In genomic region chr10:30055094-30055701, GRCh38 we compare ENCODE assay signal across 16 cellular contexts. TPM values are rescaled to one million over a fixed set of nuclear protein-coding genes. Genes with fewer than 3 reads are reported as not detected.
DNase-seq lines count a peak whose midpoint lies in the region; ATAC-seq and TF ChIP-seq lines count a peak whose summit lies in the region.
"Had no signal": no experiment of that assay in that cellular context is flagged by ENCODE, and none has a peak within 500 bp of the region (broad histone marks: within the 10 kb centered on the region; RNA-seq: fewer than 3 reads in every experiment).

No MANE protein-coding gene starts in this region.

- peaks cover 26% of the 10 kb centered on the region for H3K79me2 ChIP-seq in smooth muscle cell (ENCODE audit: low read depth)

- intact Hi-C loops in right cardiac atrium (cut with DNase I), result no loop called here
- intact Hi-C loops in CD4-positive, alpha-beta T cell (cut with DNase I, micrococcal nuclease), result loop anchor here in 1 of 2 experiments (5.0 kb wide), 1 partner anchor 33 kb away; no protein-coding TSS in a partner anchor

- H3K9me3 Mint-ChIP-seq in CD4-positive, alpha-beta T cell, result no peaks in the 10 kb centered on the region
- H3K9me3 Mint-ChIP-seq: brain; natural killer cell treated with Interleukin-12 subunit alpha and Interleukin-12 subunit beta and Interleukin-15 and Interleukin-18, amount 100 ng/mL, for 72 hours had no signal

- H3K27me3 ChIP-seq in right cardiac atrium (ENCODE audit: control insufficient read depth, insufficient read depth) (no peaks in the 10 kb centered on the region), smooth muscle cell (ENCODE audit: low read depth) (no peaks in the 10 kb centered on the region)
- peaks cover 49% of the 10 kb centered on the region for H3K27me3 ChIP-seq in CD4-positive, alpha-beta T cell (ENCODE audit: control insufficient read depth, insufficient read depth, low read length)
- H3K27me3 ChIP-seq: MG63 had no signal

- CTCF ChIA-PET in CD4-positive, alpha-beta T cell (lab: Charles Lee), result no interaction called here

- H3K9ac ChIP-seq in smooth muscle cell (ENCODE audit: low read depth), result no peak overlapping the region

- POLR2A ChIA-PET in CD4-positive, alpha-beta T cell (lab: Charles Lee), result no interaction called here

- H3K4me2 ChIP-seq in smooth muscle cell, result peak overlapping the region; percentile 91

- peak; percentile 93 for DNase-seq in EH (ENCODE audit: low read depth)
- DNase-seq in amniotic epithelial cell (ENCODE audit: low read depth), result peak; percentile 55
- no peak for DNase-seq in right cardiac atrium
- DNase-seq in smooth muscle cell (lab: John Stamatoyannopoulos, UW; ENCODE audit: unreplicated experiment), result no peak
- DNase-seq in HUDEP-2 (lab: John Stamatoyannopoulos, UW; ENCODE audit: unreplicated experiment in 76 of 76), result no peak
- DNase-seq in CD4-positive, alpha-beta T cell, result no peak
- DNase-seq: activated CD4-positive, alpha-beta T cell treated with anti-CD3 and anti-CD28 coated beads for 36 hours; MG63; NCI-H2171 had no signal

- TF ChIP-seq CTCF in smooth muscle cell (IDR thresholded peaks at IDR 0.05; ENCODE audit: borderline replicate concordance, insufficient read depth, poor library complexity, severe bottlenecking), result no peak
- TF ChIP-seq CTCF in CD4-positive, alpha-beta T cell (IDR thresholded peaks at IDR 0.05), result no peak

- H3F3A ChIP-seq in smooth muscle cell (ENCODE audit: low read depth), result peaks cover 24% of the 10 kb centered on the region

- peaks cover 6% of the 10 kb centered on the region for H3K4me1 ChIP-seq in right cardiac atrium (ENCODE audit: control insufficient read depth, insufficient read depth, low read length)
- peaks cover 34% of the 10 kb centered on the region for H3K4me1 ChIP-seq in smooth muscle cell (ENCODE audit: low read depth)

- H3K27ac Mint-ChIP-seq in CD4-positive, alpha-beta T cell, result no peak overlapping the region
- H3K27ac Mint-ChIP-seq: activated CD4-positive, alpha-beta T cell treated with anti-CD3 and anti-CD28 coated beads for 36 hours; brain; natural killer cell treated with Interleukin-12 subunit alpha and Interleukin-12 subunit beta and Interleukin-15 and Interleukin-18, amount 100 ng/mL, for 72 hours had no signal

- no peak overlapping the region for H3K27ac ChIP-seq in right cardiac atrium (ENCODE audit: low read length)
- H3K27ac ChIP-seq in smooth muscle cell (ENCODE audit: low read depth), result no peak overlapping the region
- H3K27ac ChIP-seq in CD4-positive, alpha-beta T cell (ENCODE audit: low read depth, low read length), result no peak overlapping the region
- H3K27ac ChIP-seq: C4-2B, HL-60 had no signal

- H3K4me3 ChIP-seq in right cardiac atrium (ENCODE audit: low read length) (peak overlapping the region; percentile 34), smooth muscle cell (no peak overlapping the region)
- H3K4me3 ChIP-seq: MG63 had no signal

- H3K4me1 Mint-ChIP-seq in CD4-positive, alpha-beta T cell (ENCODE audit: low read depth), result peaks cover 5% of the 10 kb centered on the region

- H3K9me3 ChIP-seq in right cardiac atrium (ENCODE audit: control insufficient read depth, low read length) (no peaks in the 10 kb centered on the region), smooth muscle cell (replicated peaks; ENCODE audit: low read depth) (no peaks in the 10 kb centered on the region)
- no peaks in the 10 kb centered on the region for H3K9me3 ChIP-seq in CD4-positive, alpha-beta T cell (ENCODE audit: control insufficient read depth, low read length)
- H3K9me3 ChIP-seq: MG63 had no signal

- peaks cover 70% of the 10 kb centered on the region for H4K20me1 ChIP-seq in smooth muscle cell (ENCODE audit: low read depth)

- H2AFZ ChIP-seq in smooth muscle cell (ENCODE audit: low read depth), result no peak overlapping the region

- H3K4me3 Mint-ChIP-seq in CD4-positive, alpha-beta T cell, result no peak overlapping the region
- H3K4me3 Mint-ChIP-seq: activated CD4-positive, alpha-beta T cell treated with anti-CD3 and anti-CD28 coated beads for 36 hours; natural killer cell treated with Interleukin-12 subunit alpha and Interleukin-12 subunit beta and Interleukin-15 and Interleukin-18, amount 100 ng/mL, for 72 hours had no signal

- no peaks in the 10 kb centered on the region for H3K36me3 Mint-ChIP-seq in CD4-positive, alpha-beta T cell (ENCODE audit: low read depth)
- H3K36me3 Mint-ChIP-seq: brain; natural killer cell treated with Interleukin-12 subunit alpha and Interleukin-12 subunit beta and Interleukin-15 and Interleukin-18, amount 100 ng/mL, for 72 hours had no signal

- peak in 1 of 2 donors; percentile 45 for ATAC-seq in right cardiac atrium
- ATAC-seq in CD4-positive, alpha-beta T cell (ENCODE audit: poor library complexity), result no peak
- no peak for ATAC-seq in HG03342 (IDR thresholded peaks at IDR 0.05; ENCODE audit: unreplicated experiment)
- ATAC-seq in HG02588 (IDR thresholded peaks at IDR 0.05; ENCODE audit: unreplicated experiment), result no peak
- ATAC-seq: activated CD4-positive, alpha-beta T cell treated with anti-CD3 and anti-CD28 coated beads for 36 hours; natural killer cell treated with Interleukin-12 subunit alpha and Interleukin-12 subunit beta and Interleukin-15 and Interleukin-18, amount 100 ng/mL, for 72 hours had no signal

- H3K36me3 ChIP-seq in smooth muscle cell (ENCODE audit: low read depth), result no peaks in the 10 kb centered on the region

- WGBS in right cardiac atrium, result 34% methylated on average over 3 of the region's 3 CpGs
- 67% methylated on average over 3 of the region's 3 CpGs for WGBS in smooth muscle cell (ENCODE audit: low lambda C conversion rate)

- peaks cover 68% of the 10 kb centered on the region for H3K27me3 Mint-ChIP-seq in CD4-positive, alpha-beta T cell

RNA-seq across cellular contexts. Expression of gene JCAD, which starts 4.2 kb away (rescaled TPM):
- total RNA-seq in right cardiac atrium (10 to 100 TPM; 29.2 to 76.7 (median 39.8) TPM), smooth muscle cell (7.8 and 9.6 TPM in 2 replicates)
- polyA plus RNA-seq in right cardiac atrium (17.6 TPM), smooth muscle cell (6.8 and 7.5 TPM in 2 replicates)
- not detected for total RNA-seq in CD4-positive, alpha-beta T cell
- total RNA-seq: activated CD4-positive, alpha-beta T cell treated with anti-CD3 and anti-CD28 coated beads for 36 hours; G401 had no signal

Comparison
In these comparisons a context has a peak if more than half of its experiments do, and no peak if none do; other contexts are left out.
1. DNase-seq: peak in EH (single experiment) and amniotic epithelial cell (single experiment); none in right cardiac atrium (0 of 3), smooth muscle cell (single experiment), HUDEP-2 (0 of 76) and CD4-positive, alpha-beta T cell (0 of 10).